Comparison of ENCODE assay signal across 1 cellular context in the genomic region with DNA sequence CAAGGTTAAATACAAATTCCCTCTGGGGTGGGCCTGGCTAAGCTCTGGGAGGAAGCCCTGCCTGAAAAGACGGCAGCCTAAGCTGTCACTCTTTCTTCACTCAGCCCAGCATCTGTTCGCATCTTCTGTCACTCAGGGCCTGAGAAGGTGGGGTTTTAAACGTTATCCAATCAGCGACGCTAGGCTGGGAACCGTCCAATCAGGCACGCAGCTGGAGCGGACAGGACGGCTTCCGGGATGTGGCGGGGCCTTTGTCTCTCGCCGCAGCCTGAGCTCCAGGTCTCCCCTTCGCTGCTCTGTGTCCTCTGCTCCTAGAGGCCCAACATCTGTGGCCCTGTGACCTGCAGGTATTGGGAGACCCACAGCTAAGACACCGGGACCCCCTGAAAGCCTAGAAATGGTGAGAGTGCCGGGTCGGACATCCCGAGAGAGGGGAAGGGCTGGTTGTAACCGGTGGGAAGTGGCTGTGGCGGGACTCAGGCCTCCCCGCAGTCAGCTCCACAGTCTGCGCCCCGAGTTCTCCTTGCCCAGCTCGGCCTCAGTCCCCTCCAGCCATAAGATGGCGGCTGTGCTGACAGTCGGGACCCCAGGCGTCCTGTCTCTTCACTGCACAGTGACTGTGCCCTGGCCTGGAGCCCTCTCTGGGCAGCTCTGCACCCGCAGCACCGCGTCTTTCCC.
TF ChIP-seq lines count a peak whose summit lies in the region.

A gene (plus strand): TSS at position 254 of the 678 bp plus-strand sequence. CDS start 144 bp downstream, at position 398.

TF ChIP-seq in HepG2, 621 proteins besides CTCF, POLR2A, EP300 and RAD21 (continued from another document and continues in another):
- TF ChIP-seq, protein P1, sequence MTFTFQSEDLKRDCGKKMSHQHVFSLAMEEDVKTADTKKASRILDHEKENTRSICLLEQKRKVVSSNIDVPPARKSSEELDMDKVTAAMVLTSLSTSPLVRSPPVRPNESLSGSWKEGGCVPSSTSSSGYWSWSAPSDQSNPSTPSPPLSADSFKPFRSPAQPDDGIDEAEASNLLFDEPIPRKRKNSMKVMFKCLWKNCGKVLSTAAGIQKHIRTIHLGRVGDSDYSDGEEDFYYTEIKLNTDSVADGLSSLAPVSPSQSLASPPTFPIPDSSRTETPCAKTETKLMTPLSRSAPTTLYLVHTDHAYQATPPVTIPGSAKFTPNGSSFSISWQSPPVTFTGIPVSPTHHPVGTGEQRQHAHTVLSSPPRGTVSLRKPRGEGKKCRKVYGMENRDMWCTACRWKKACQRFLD (CRISPR knock-in tag; IDR thresholded peaks at IDR 0.05; ENCODE audit: borderline replicate concordance), result 0 out of 2 replicates have a peak, but pooled peaks have one; percentile 54
- TF ChIP-seq GATAD1 (CRISPR knock-in tag; IDR thresholded peaks at IDR 0.05) (peak; percentile 79), POGZ (CRISPR knock-in tag; IDR thresholded peaks at IDR 0.05) (peak; percentile 89), ZNF790 (CRISPR knock-in tag; IDR thresholded peaks at IDR 0.05; ENCODE audit: borderline replicate concordance) (no peak), SOX5 (CRISPR knock-in tag; IDR thresholded peaks at IDR 0.05; ENCODE audit: borderline replicate concordance) (peak; percentile 9; the same call in 1 of the 2 replicates), RBM39 (IDR thresholded peaks at IDR 0.05; ENCODE audit: low read depth, low read length, poor library complexity, severe bottlenecking) (peak; percentile 49), ZNF567 (CRISPR knock-in tag; IDR thresholded peaks at IDR 0.05; ENCODE audit: borderline replicate concordance) (peak; percentile 67; the same call in 1 of the 2 replicates), FOXA1 (IDR thresholded peaks at IDR 0.05) (no peak), FOXA1 (CRISPR knock-in tag; IDR thresholded peaks at IDR 0.05) (no peak), PAX8 (CRISPR knock-in tag; IDR thresholded peaks at IDR 0.05; ENCODE audit: borderline replicate concordance) (peak; percentile 80; the same call in 1 of the 2 replicates), SALL1 (CRISPR knock-in tag; IDR thresholded peaks at IDR 0.05) (peak; percentile 76), NCOR1 (IDR thresholded peaks at IDR 0.05; ENCODE audit: borderline replicate concordance, low read length) (no peak), CREB1 (IDR thresholded peaks at IDR 0.05) (peak; percentile 41; the same call in 1 of the 2 replicates), CREB1 (CRISPR knock-in tag; IDR thresholded peaks at IDR 0.05) (peak; percentile 61), ZNF768 (CRISPR knock-in tag; IDR thresholded peaks at IDR 0.05) (peak; percentile 72; the same call in 1 of the 2 replicates), NRL (CRISPR knock-in tag; IDR thresholded peaks at IDR 0.05; ENCODE audit: borderline replicate concordance) (peak; percentile 77; the same call in 1 of the 2 replicates), SATB2 (CRISPR knock-in tag; IDR thresholded peaks at IDR 0.05) (no peak), PAF1 (CRISPR knock-in tag; IDR thresholded peaks at IDR 0.05) (no peak), MED1 (CRISPR knock-in tag; IDR thresholded peaks at IDR 0.05) (peak; percentile 17; the same call in 1 of the 2 replicates), SAP130 (CRISPR knock-in tag; IDR thresholded peaks at IDR 0.05; ENCODE audit: low read depth) (peak; percentile 96)
- TF ChIP-seq, protein P2, sequence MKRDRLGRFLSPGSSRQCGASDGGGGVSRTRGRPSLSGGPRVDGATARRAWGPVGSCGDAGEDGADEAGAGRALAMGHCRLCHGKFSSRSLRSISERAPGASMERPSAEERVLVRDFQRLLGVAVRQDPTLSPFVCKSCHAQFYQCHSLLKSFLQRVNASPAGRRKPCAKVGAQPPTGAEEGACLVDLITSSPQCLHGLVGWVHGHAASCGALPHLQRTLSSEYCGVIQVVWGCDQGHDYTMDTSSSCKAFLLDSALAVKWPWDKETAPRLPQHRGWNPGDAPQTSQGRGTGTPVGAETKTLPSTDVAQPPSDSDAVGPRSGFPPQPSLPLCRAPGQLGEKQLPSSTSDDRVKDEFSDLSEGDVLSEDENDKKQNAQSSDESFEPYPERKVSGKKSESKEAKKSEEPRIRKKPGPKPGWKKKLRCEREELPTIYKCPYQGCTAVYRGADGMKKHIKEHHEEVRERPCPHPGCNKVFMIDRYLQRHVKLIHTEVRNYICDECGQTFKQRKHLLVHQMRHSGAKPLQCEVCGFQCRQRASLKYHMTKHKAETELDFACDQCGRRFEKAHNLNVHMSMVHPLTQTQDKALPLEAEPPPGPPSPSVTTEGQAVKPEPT (CRISPR knock-in tag; IDR thresholded peaks at IDR 0.05; ENCODE audit: low read depth), result 0 out of 2 replicates have a peak, but pooled peaks have one; percentile 53
- TF ChIP-seq, protein P3, sequence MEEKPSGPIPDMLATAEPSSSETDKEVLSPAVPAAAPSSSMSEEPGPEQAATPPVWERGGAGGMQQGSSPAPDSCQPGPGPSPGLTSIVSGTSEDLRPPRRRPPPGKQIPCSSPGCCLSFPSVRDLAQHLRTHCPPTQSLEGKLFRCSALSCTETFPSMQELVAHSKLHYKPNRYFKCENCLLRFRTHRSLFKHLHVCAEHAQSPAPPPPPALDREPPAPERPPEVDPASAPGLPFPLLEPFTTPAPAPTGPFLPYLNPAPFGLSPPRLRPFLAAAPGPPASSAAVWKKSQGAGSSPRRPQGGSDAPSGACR (CRISPR knock-in tag; IDR thresholded peaks at IDR 0.05), result no peak
- TF ChIP-seq, protein P4, sequence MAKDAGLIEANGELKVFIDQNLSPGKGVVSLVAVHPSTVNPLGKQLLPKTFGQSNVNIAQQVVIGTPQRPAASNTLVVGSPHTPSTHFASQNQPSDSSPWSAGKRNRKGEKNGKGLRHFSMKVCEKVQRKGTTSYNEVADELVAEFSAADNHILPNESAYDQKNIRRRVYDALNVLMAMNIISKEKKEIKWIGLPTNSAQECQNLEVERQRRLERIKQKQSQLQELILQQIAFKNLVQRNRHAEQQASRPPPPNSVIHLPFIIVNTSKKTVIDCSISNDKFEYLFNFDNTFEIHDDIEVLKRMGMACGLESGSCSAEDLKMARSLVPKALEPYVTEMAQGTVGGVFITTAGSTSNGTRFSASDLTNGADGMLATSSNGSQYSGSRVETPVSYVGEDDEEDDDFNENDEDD (CRISPR knock-in tag; IDR thresholded peaks at IDR 0.05; ENCODE audit: borderline replicate concordance), result peak; percentile 57; the same call in 1 of the 2 replicates
- TF ChIP-seq, protein P5, sequence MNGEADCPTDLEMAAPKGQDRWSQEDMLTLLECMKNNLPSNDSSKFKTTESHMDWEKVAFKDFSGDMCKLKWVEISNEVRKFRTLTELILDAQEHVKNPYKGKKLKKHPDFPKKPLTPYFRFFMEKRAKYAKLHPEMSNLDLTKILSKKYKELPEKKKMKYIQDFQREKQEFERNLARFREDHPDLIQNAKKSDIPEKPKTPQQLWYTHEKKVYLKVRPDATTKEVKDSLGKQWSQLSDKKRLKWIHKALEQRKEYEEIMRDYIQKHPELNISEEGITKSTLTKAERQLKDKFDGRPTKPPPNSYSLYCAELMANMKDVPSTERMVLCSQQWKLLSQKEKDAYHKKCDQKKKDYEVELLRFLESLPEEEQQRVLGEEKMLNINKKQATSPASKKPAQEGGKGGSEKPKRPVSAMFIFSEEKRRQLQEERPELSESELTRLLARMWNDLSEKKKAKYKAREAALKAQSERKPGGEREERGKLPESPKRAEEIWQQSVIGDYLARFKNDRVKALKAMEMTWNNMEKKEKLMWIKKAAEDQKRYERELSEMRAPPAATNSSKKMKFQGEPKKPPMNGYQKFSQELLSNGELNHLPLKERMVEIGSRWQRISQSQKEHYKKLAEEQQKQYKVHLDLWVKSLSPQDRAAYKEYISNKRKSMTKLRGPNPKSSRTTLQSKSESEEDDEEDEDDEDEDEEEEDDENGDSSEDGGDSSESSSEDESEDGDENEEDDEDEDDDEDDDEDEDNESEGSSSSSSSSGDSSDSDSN (CRISPR knock-in tag; IDR thresholded peaks at IDR 0.05), result peak; percentile 83
- TF ChIP-seq, protein P6, sequence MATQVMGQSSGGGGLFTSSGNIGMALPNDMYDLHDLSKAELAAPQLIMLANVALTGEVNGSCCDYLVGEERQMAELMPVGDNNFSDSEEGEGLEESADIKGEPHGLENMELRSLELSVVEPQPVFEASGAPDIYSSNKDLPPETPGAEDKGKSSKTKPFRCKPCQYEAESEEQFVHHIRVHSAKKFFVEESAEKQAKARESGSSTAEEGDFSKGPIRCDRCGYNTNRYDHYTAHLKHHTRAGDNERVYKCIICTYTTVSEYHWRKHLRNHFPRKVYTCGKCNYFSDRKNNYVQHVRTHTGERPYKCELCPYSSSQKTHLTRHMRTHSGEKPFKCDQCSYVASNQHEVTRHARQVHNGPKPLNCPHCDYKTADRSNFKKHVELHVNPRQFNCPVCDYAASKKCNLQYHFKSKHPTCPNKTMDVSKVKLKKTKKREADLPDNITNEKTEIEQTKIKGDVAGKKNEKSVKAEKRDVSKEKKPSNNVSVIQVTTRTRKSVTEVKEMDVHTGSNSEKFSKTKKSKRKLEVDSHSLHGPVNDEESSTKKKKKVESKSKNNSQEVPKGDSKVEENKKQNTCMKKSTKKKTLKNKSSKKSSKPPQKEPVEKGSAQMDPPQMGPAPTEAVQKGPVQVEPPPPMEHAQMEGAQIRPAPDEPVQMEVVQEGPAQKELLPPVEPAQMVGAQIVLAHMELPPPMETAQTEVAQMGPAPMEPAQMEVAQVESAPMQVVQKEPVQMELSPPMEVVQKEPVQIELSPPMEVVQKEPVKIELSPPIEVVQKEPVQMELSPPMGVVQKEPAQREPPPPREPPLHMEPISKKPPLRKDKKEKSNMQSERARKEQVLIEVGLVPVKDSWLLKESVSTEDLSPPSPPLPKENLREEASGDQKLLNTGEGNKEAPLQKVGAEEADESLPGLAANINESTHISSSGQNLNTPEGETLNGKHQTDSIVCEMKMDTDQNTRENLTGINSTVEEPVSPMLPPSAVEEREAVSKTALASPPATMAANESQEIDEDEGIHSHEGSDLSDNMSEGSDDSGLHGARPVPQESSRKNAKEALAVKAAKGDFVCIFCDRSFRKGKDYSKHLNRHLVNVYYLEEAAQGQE (IDR thresholded peaks at IDR 0.05; ENCODE audit: borderline replicate concordance in 1 of 2, low read depth in 1 of 2, low read length in 2 of 2), result peak in 1 of 2 experiments; percentile 8; a peak in 1 of 4 replicates
- TF ChIP-seq, protein P7, sequence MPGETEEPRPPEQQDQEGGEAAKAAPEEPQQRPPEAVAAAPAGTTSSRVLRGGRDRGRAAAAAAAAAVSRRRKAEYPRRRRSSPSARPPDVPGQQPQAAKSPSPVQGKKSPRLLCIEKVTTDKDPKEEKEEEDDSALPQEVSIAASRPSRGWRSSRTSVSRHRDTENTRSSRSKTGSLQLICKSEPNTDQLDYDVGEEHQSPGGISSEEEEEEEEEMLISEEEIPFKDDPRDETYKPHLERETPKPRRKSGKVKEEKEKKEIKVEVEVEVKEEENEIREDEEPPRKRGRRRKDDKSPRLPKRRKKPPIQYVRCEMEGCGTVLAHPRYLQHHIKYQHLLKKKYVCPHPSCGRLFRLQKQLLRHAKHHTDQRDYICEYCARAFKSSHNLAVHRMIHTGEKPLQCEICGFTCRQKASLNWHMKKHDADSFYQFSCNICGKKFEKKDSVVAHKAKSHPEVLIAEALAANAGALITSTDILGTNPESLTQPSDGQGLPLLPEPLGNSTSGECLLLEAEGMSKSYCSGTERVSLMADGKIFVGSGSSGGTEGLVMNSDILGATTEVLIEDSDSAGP (CRISPR knock-in tag; IDR thresholded peaks at IDR 0.05; ENCODE audit: borderline replicate concordance), result peak; percentile 73; the same call in 1 of the 2 replicates
- TF ChIP-seq, protein P8, sequence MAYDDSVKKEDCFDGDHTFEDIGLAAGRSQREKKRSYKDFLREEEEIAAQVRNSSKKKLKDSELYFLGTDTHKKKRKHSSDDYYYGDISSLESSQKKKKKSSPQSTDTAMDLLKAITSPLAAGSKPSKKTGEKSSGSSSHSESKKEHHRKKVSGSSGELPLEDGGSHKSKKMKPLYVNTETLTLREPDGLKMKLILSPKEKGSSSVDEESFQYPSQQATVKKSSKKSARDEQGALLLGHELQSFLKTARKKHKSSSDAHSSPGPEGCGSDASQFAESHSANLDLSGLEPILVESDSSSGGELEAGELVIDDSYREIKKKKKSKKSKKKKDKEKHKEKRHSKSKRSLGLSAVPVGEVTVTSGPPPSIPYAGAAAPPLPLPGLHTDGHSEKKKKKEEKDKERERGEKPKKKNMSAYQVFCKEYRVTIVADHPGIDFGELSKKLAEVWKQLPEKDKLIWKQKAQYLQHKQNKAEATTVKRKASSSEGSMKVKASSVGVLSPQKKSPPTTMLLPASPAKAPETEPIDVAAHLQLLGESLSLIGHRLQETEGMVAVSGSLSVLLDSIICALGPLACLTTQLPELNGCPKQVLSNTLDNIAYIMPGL (CRISPR knock-in tag; IDR thresholded peaks at IDR 0.05; ENCODE audit: borderline replicate concordance in 1 of 2, low read depth in 1 of 2), result peak in 1 of 2 experiments; percentile 70; a peak in 2 of 4 replicates
- TF ChIP-seq, protein P9, sequence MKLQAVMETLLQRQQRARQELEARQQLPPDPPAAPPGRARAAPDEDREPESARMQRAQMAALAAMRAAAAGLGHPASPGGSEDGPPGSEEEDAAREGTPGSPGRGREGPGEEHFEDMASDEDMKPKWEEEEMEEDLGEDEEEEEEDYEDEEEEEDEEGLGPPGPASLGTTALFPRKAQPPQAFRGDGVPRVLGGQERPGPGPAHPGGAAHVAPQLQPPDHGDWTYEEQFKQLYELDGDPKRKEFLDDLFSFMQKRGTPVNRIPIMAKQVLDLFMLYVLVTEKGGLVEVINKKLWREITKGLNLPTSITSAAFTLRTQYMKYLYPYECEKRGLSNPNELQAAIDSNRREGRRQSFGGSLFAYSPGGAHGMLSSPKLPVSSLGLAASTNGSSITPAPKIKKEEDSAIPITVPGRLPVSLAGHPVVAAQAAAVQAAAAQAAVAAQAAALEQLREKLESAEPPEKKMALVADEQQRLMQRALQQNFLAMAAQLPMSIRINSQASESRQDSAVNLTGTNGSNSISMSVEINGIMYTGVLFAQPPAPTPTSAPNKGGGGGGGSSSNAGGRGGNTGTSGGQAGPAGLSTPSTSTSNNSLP (IDR thresholded peaks at IDR 0.05; ENCODE audit: low read depth, low read length), result no peak
- TF ChIP-seq, protein P10, sequence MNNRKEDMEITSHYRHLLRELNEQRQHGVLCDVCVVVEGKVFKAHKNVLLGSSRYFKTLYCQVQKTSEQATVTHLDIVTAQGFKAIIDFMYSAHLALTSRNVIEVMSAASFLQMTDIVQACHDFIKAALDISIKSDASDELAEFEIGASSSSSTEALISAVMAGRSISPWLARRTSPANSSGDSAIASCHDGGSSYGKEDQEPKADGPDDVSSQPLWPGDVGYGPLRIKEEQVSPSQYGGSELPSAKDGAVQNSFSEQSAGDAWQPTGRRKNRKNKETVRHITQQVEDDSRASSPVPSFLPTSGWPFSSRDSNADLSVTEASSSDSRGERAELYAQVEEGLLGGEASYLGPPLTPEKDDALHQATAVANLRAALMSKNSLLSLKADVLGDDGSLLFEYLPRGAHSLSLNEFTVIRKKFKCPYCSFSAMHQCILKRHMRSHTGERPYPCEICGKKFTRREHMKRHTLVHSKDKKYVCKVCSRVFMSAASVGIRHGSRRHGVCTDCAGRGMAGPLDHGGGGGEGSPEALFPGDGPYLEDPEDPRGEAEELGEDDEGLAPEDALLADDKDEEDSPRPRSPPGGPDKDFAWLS (CRISPR knock-in tag; IDR thresholded peaks at IDR 0.05; ENCODE audit: borderline replicate concordance), result no peak
- TF ChIP-seq, protein P11, sequence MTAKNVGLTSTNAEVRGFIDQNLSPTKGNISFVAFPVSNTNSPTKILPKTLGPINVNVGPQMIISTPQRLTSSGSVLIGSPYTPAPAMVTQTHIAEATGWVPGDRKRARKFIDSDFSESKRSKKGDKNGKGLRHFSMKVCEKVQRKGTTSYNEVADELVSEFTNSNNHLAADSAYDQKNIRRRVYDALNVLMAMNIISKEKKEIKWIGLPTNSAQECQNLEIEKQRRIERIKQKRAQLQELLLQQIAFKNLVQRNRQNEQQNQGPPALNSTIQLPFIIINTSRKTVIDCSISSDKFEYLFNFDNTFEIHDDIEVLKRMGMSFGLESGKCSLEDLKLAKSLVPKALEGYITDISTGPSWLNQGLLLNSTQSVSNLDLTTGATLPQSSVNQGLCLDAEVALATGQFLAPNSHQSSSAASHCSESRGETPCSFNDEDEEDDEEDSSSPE (CRISPR knock-in tag; IDR thresholded peaks at IDR 0.05), result peak; percentile 75
